ENCODE assay signal across 20 cellular contexts in genomic region chrX:1034717-1035116, GRCh38.
DNase-seq lines count a peak whose midpoint lies in the region; ATAC-seq and TF ChIP-seq lines count a peak whose summit lies in the region.
"Had no signal": no experiment of that assay in that cellular context is flagged by ENCODE, and none has a peak within 500 bp of the region (broad histone marks: within the 10 kb centered on the region; RNA-seq: fewer than 3 reads in every experiment).

No MANE protein-coding gene starts in this region.

- H3K36me3 ChIP-seq in neural progenitor cell (no peaks in the 10 kb centered on the region), spleen (no peaks in the 10 kb centered on the region), ovary (no peaks in the 10 kb centered on the region)
- H3K36me3 ChIP-seq: BE2C, BLaER1 had no signal

- peak overlapping the region; percentile 87 for H3K27ac Mint-ChIP-seq in neural progenitor cell

- TF ChIP-seq CTCF in neural progenitor cell (IDR thresholded peaks at IDR 0.05) = no peak
- TF ChIP-seq CTCF in spleen (IDR thresholded peaks at IDR 0.05 in 8 of 11, conservative IDR thresholded peaks at IDR 0.05 in 3 of 11) = no peak
- TF ChIP-seq CTCF in ovary (IDR thresholded peaks at IDR 0.05) = no peak

- peak; percentile 63 for DNase-seq in D341Med (ENCODE audit: low spot score)
- DNase-seq in islet precursor cell = peak; percentile 21
- no peak for DNase-seq in neural progenitor cell (ENCODE audit: low spot score)
- DNase-seq in spleen = peak; percentile 17
- no peak for DNase-seq in NCI-H187 (lab: John Stamatoyannopoulos, UW)
- no peak for DNase-seq in ovary
- DNase-seq: 8988T; ACHN; BE2C; C1 segment of cervical spinal cord; CD4-positive, alpha-beta memory T cell; CD4-positive, CD25-positive, alpha-beta regulatory T cell; CD8-positive, alpha-beta memory T cell; COR-L47; DMS79 treated with DMSO at 0.1 percent for 48 hours; GF-D8 had no signal

- ATAC-seq in HG03139 (IDR thresholded peaks at IDR 0.05; ENCODE audit: unreplicated experiment) (no peak), GM18909 (IDR thresholded peaks at IDR 0.05; ENCODE audit: poor library complexity, unreplicated experiment) (no peak)

- peaks cover 12% of the 10 kb centered on the region for H3K27me3 Mint-ChIP-seq in neural progenitor cell (ENCODE audit: insufficient read depth, low read depth)
- H3K27me3 Mint-ChIP-seq: CD4-positive, alpha-beta memory T cell; CD4-positive, CD25-positive, alpha-beta regulatory T cell; CD8-positive, alpha-beta memory T cell had no signal

- H3K27me3 ChIP-seq in neural progenitor cell (no peaks in the 10 kb centered on the region), spleen (replicated peaks in 1 of 7) (no peaks in the 10 kb centered on the region), ovary (no peaks in the 10 kb centered on the region)
- H3K27me3 ChIP-seq: BE2C had no signal

- no peak overlapping the region for H3K27ac ChIP-seq in neural progenitor cell
- no peak overlapping the region for H3K27ac ChIP-seq in spleen
- H3K27ac ChIP-seq in ovary = no peak overlapping the region
- H3K27ac ChIP-seq: BLaER1 had no signal

- H3K9me3 ChIP-seq in neural progenitor cell (ENCODE audit: low read depth) (peaks cover 7% of the 10 kb centered on the region), spleen (peaks cover 0 to 75% (median 22%) of the 10 kb centered on the region in 8 donors), ovary (no peaks in the 10 kb centered on the region)
- H3K9me3 ChIP-seq: BE2C had no signal

- peaks cover 4% of the 10 kb centered on the region for H3K9me3 Mint-ChIP-seq in neural progenitor cell

- no peak for TF ChIP-seq EP300 in ovary (IDR thresholded peaks at IDR 0.05)

- no peaks in the 10 kb centered on the region for H3F3A ChIP-seq in neural progenitor cell (ENCODE audit: low read depth)

- no peak overlapping the region for H3K4me3 ChIP-seq in neural progenitor cell
- no peak overlapping the region for H3K4me3 ChIP-seq in spleen
- no peak overlapping the region for H3K4me3 ChIP-seq in ovary
- H3K4me3 ChIP-seq: BLaER1 had no signal

- WGBS in spleen, 5 donors = 79 to 89% (median 84%) methylated on average over 17 of the region's 17 CpGs
- 57 to 69% (median 63%) methylated on average over 17 of the region's 17 CpGs for WGBS in ovary, 3 donors

- H3K36me3 Mint-ChIP-seq in neural progenitor cell = no peaks in the 10 kb centered on the region
- H3K36me3 Mint-ChIP-seq: CD4-positive, CD25-positive, alpha-beta regulatory T cell had no signal

- no peak overlapping the region for H3K4me3 Mint-ChIP-seq in neural progenitor cell
- H3K4me3 Mint-ChIP-seq: CD14-positive monocyte; CD4-positive, alpha-beta memory T cell; CD4-positive, CD25-positive, alpha-beta regulatory T cell; CD8-positive, alpha-beta memory T cell had no signal

- no peak overlapping the region for H3K9ac ChIP-seq in neural progenitor cell
- H3K9ac ChIP-seq: BLaER1 had no signal

- peaks cover 11% of the 10 kb centered on the region for H3K4me1 Mint-ChIP-seq in neural progenitor cell
- H3K4me1 Mint-ChIP-seq: CD14-positive monocyte; CD4-positive, alpha-beta memory T cell; CD4-positive, CD25-positive, alpha-beta regulatory T cell; CD8-positive, alpha-beta memory T cell had no signal

- no peak overlapping the region for H3K4me2 ChIP-seq in neural progenitor cell
- H3K4me2 ChIP-seq: BLaER1 had no signal

- TF ChIP-seq POLR2A in spleen (IDR thresholded peaks at IDR 0.05) = no peak
- no peak for TF ChIP-seq POLR2A in ovary (IDR thresholded peaks at IDR 0.05)

- intact Hi-C loops in spleen (cut with DNase I; ENCODE audit: low total_unique reads) (no loop called here), ovary (cut with DNase I) (no loop called here)

- H3K79me2 ChIP-seq in neural progenitor cell (ENCODE audit: low read depth) = no peaks in the 10 kb centered on the region

- H3K4me1 ChIP-seq in neural progenitor cell = no peaks in the 10 kb centered on the region
- no peaks in the 10 kb centered on the region for H3K4me1 ChIP-seq in spleen
- no peaks in the 10 kb centered on the region for H3K4me1 ChIP-seq in ovary (ENCODE audit: insufficient read depth)
- H3K4me1 ChIP-seq: BE2C had no signal

- no peaks in the 10 kb centered on the region for H4K20me1 ChIP-seq in neural progenitor cell (ENCODE audit: low read depth)
- H4K20me1 ChIP-seq: BLaER1 had no signal

- no peak overlapping the region for H2AFZ ChIP-seq in neural progenitor cell (replicated peaks)

Comparison
In these comparisons a context has a peak if more than half of its experiments do, and no peak if none do; other contexts are left out.
1. DNase-seq: peak in D341Med (single experiment), islet precursor cell (single experiment) and spleen (single experiment); none in neural progenitor cell (single experiment), NCI-H187 (0 of 2) and ovary (0 of 5).